ENCODE assay signal across 28 cellular contexts in the genomic region with DNA sequence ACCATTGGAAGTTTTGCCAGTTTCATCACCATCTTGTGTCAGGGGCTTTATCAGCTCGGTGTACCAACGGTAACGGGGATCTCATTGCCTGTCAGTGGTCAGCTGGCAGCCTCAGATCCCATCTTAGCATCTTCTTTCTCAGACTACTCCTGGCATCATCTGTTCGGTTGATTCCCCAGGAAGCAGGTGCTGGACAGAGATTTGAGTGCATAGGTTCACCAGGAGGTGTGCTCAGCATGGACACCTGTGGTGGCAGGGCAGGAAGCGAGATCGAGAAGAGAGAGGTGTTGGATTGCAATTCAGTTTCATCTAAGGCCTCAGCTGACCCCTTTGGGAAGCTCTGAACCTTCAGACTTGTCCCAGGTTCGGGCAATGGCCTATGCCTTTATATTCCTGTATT.
"Had no signal": no experiment of that assay in that cellular context is flagged by ENCODE, and none has a peak within 500 bp of the region (broad histone marks: within the 10 kb centered on the region; RNA-seq: fewer than 3 reads in every experiment).

No MANE protein-coding gene starts in this region.

- DNase-seq: kidney glomerular epithelial cell; left cardiac atrium; left lung; lower lobe of right lung; mammary epithelial cell; mesenchymal stem cell; naive thymus-derived CD8-positive, alpha-beta T cell; nucleus accumbens; pancreas; posterior cingulate gyrus; retina; right cardiac atrium; stimulated activated CD4-positive, alpha-beta T cell treated with anti-CD3 and anti-CD28 coated beads, Interleukin-12 subunit alpha, Interleukin-12 subunit beta, amount 100 ng/mL, for 4 hours; stimulated activated CD4-positive, alpha-beta T cell treated with anti-CD3 and anti-CD28 coated beads, Interleukin-15, amount 100 ng/mL, for 24 hours; stimulated activated CD4-positive, alpha-beta T cell treated with anti-CD3 and anti-CD28 coated beads, Interleukin-2, amount 100 ng/mL, for 24 hours; stimulated activated CD4-positive, alpha-beta T cell treated with anti-CD3 and anti-CD28 coated beads, Interleukin-4, amount 100 ng/mL, for 1 hour; stimulated activated naive B cell treated with anti-CD40 and anti-IgM and Interleukin-4, amounts not matched to agents 10 μg/mL and 1 μg/mL and 100 μg/mL, for 72 hours; stimulated activated naive CD8-positive, alpha-beta T cell treated with anti-CD3 and anti-CD28 coated beads, Interleukin-15, Interleukin-2, amounts not matched to agents 100 U/mL and 50 U/mL, for 24 hours; stomach; tibial artery; trophoblast cell; upper lobe of right lung had no signal

- H3K27me3 ChIP-seq: left lung, pancreas, stomach, tibial artery, upper lobe of right lung had no signal

- H3K4me3 ChIP-seq: left lung, lower lobe of right lung, pancreas, prostate gland, skin epidermis, stomach, thoracic aorta, tibial artery, upper lobe of right lung had no signal

- H3K27ac Mint-ChIP-seq: naive thymus-derived CD8-positive, alpha-beta T cell; nephron; stimulated activated naive B cell treated with anti-CD40 and anti-IgM and Interleukin-4, amounts not matched to agents 10 μg/mL and 1 μg/mL and 100 μg/mL, for 72 hours had no signal

- ATAC-seq: left cardiac atrium; left lung; lower lobe of right lung; naive thymus-derived CD8-positive, alpha-beta T cell; pancreas; right cardiac atrium; sciatic nerve; stimulated activated naive B cell treated with anti-CD40 and anti-IgM and Interleukin-4, amounts not matched to agents 10 μg/mL and 1 μg/mL and 100 μg/mL, for 72 hours; stimulated activated naive CD8-positive, alpha-beta T cell treated with anti-CD3 and anti-CD28 coated beads, Interleukin-15, Interleukin-2, amounts not matched to agents 100 U/mL and 50 U/mL, for 24 hours; upper lobe of right lung had no signal

- H3K9me3 ChIP-seq: lower lobe of right lung, pancreas, prostate gland, stomach, thoracic aorta, tibial artery, upper lobe of right lung had no signal

- H3K36me3 ChIP-seq: left lung, lower lobe of right lung, pancreas, prostate gland, stomach, thoracic aorta, tibial artery, upper lobe of right lung had no signal

- H3K4me1 ChIP-seq: pancreas, prostate gland had no signal

- H3K36me3 Mint-ChIP-seq: naive thymus-derived CD8-positive, alpha-beta T cell had no signal

- H3K27ac ChIP-seq: left lung, lower lobe of right lung, pancreas, prostate gland, skin epidermis, stomach, thoracic aorta, tibial artery, upper lobe of right lung had no signal

- H3K4me3 Mint-ChIP-seq: naive thymus-derived CD8-positive, alpha-beta T cell; nephron; neural crest cell; stimulated activated naive B cell treated with anti-CD40 and anti-IgM and Interleukin-4, amounts not matched to agents 10 μg/mL and 1 μg/mL and 100 μg/mL, for 72 hours had no signal
